ENCODE assay signal across 19 cellular contexts in the genomic region with DNA sequence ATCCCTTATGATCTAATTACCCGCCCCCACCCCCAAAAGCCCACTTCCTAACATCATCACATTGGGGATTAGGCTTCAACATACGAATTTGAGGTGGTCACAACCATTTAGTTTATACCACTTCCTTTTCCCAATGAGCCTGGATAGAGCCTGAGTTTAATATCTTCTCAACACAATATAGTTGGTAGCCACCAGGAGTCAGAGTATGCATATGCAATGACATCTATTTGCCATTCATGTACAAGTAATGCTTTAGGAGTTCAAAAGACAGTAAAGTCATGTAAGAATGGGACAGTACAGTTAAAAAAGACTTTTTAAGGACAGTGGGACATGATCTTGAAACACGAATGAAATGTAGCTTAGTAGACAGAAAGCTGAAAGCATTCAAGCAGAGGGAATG.
DNase-seq lines count a peak whose midpoint lies in the region; ATAC-seq, FAIRE-seq and TF ChIP-seq lines count a peak whose summit lies in the region.
"Had no signal": no experiment of that assay in that cellular context is flagged by ENCODE, and none has a peak within 500 bp of the region (broad histone marks: within the 10 kb centered on the region; RNA-seq: fewer than 3 reads in every experiment).

No MANE protein-coding gene starts in this region.

- no peak overlapping the region for H3K27ac Mint-ChIP-seq in CD4-positive, alpha-beta memory T cell
- H3K27ac Mint-ChIP-seq: memory B cell had no signal

- no peaks in the 10 kb centered on the region; the same call in 1 of the 2 replicates for H3K27me3 ChIP-seq in IMR-90 (ENCODE audit: control insufficient read depth, insufficient read depth, low read length)
- no peaks in the 10 kb centered on the region for H3K27me3 ChIP-seq in GM12878 (replicated peaks in 1 of 2; ENCODE audit: control insufficient read depth in 2 of 2, insufficient read depth in 2 of 2, low read length in 1 of 2)
- peaks cover 5% of the 10 kb centered on the region for H3K27me3 ChIP-seq in foreskin keratinocyte
- no peaks in the 10 kb centered on the region for H3K27me3 ChIP-seq in CD4-positive, alpha-beta memory T cell (ENCODE audit: insufficient read depth, low read length)

- H4K5ac ChIP-seq in IMR-90 (ENCODE audit: low read depth, low read length), result no peak overlapping the region

- no TSS peak for BruUV-seq in IMR-90 (replicated peaks; lab: Mats Ljungman, UMichigan)
- BruUV-seq in GM12878 (replicated peaks; lab: Mats Ljungman, UMichigan), result no TSS peak

- H3K79me2 ChIP-seq in GM12878 (ENCODE audit: control insufficient read depth, insufficient read depth, low read length), result no peaks in the 10 kb centered on the region

- DNase-seq in AG10803 (ENCODE audit: low read depth) (peak; percentile 49), IMR-90 (peak; percentile 48), GM12878 (ENCODE audit: low read depth, low spot score) (no peak), foreskin keratinocyte (peak in 1 of 2 donors; percentile 28), NCI-H2171 (lab: John Stamatoyannopoulos, UW) (no peak)
- DNase-seq in CD4-positive, alpha-beta memory T cell, result no peak
- DNase-seq: activated CD4-positive, CD25-positive, alpha-beta regulatory T cell treated with anti-CD3 and anti-CD28 coated beads, Interleukin-2, amount 50 U/mL, for 72 hours; activated gamma-delta T cell; DMS79 treated with DMSO at 0.1 percent for 48 hours; effector CD8-positive, alpha-beta T cell; MM.1S; NCI-H2081; NCI-H748 treated with DMSO at 0.1 percent for 48 hours; retina; Right ventricle myocardium superior had no signal

- TF ChIP-seq RAD21 in IMR-90 (IDR thresholded peaks at IDR 0.05; ENCODE audit: low read length) (peak; percentile 75), GM12878 (IDR thresholded peaks at IDR 0.05; ENCODE audit: insufficient read depth, low read depth, low read length) (no peak)

- no peak overlapping the region for H3K23ac ChIP-seq in IMR-90 (ENCODE audit: low read depth, low read length)

- no peaks in the 10 kb centered on the region for H3K9me1 ChIP-seq in IMR-90 (ENCODE audit: insufficient read depth, low read length)

- H3K4ac ChIP-seq in IMR-90 (ENCODE audit: low read depth, low read length), result no peak overlapping the region

- no peak overlapping the region for H3K18ac ChIP-seq in IMR-90 (ENCODE audit: low read depth, low read length)

- RAD21 ChIA-PET in GM12878 (lab: Charles Lee; ENCODE audit: unreplicated experiment), result no interaction called here

- H3K14ac ChIP-seq in IMR-90 (replicated peaks; ENCODE audit: low read depth, low read length), result no peak overlapping the region

- no peak overlapping the region for H4K91ac ChIP-seq in IMR-90 (ENCODE audit: insufficient read depth, low read depth, low read length)

- 31% methylated on average over 2 of the region's 3 CpGs; no CpG with 5 or more reads in 1 of the 2 experiments for WGBS in IMR-90 (ENCODE audit: extremely low coverage in 2 of 2, insufficient read length in 1 of 2), 2 experiments
- WGBS in GM12878 (ENCODE audit: insufficient coverage, insufficient replicate concordance, low lambda C conversion rate, missing lambda C conversion rate), result 0% methylated on average over 3 of the region's 3 CpGs

- TF ChIP-seq CTCF in AG10803 (conservative IDR thresholded peaks at IDR 0.05; ENCODE audit: low read length), result peak; percentile 46
- peak; percentile 50 for TF ChIP-seq CTCF in IMR-90 (conservative IDR thresholded peaks at IDR 0.05; ENCODE audit: low read depth, low read length)
- TF ChIP-seq CTCF in GM12878 (IDR thresholded peaks at IDR 0.05 in 2 of 3, conservative IDR thresholded peaks at IDR 0.05 in 1 of 3; ENCODE audit: control insufficient read depth in 2 of 3, extremely low read depth in 1 of 3, insufficient read depth in 1 of 3, low read depth in 3 of 3, low read length in 3 of 3), result no peak
- TF ChIP-seq CTCF in foreskin keratinocyte (conservative IDR thresholded peaks at IDR 0.05), result peak; percentile 63

- no peak overlapping the region for H3K4me3 Mint-ChIP-seq in CD4-positive, alpha-beta memory T cell
- H3K4me3 Mint-ChIP-seq: memory B cell, neural crest cell had no signal

- no peak overlapping the region for H2BK5ac ChIP-seq in IMR-90 (ENCODE audit: low read depth, low read length, poor library complexity, severe bottlenecking)

- H4K20me1 ChIP-seq in IMR-90 (ENCODE audit: insufficient read depth, low read length) (no peaks in the 10 kb centered on the region), GM12878 (ENCODE audit: control insufficient read depth, insufficient read depth) (no peaks in the 10 kb centered on the region)

- no peak overlapping the region for H2BK20ac ChIP-seq in IMR-90 (ENCODE audit: low read depth, low read length)

- H2BK120ac ChIP-seq in IMR-90 (ENCODE audit: low read depth, low read length), result no peak overlapping the region

- no peak overlapping the region for H3K56ac ChIP-seq in IMR-90 (ENCODE audit: extremely low read depth, insufficient read depth, low read length)

- H3K9me3 ChIP-seq in IMR-90 (ENCODE audit: control insufficient read depth, insufficient read depth, low read length) (no peaks in the 10 kb centered on the region), GM12878 (replicated peaks; ENCODE audit: control insufficient read depth, insufficient read depth, low read length) (no peaks in the 10 kb centered on the region)
- no peaks in the 10 kb centered on the region for H3K9me3 ChIP-seq in CD4-positive, alpha-beta memory T cell (ENCODE audit: control insufficient read depth in 1 of 2, low read length in 2 of 2)

- dilution Hi-C loops in IMR-90 (cut with HindIII; ENCODE audit: low sequenced_read_pairs, unreplicated experiment), result no loop called here

- no peak overlapping the region for H2BK15ac ChIP-seq in IMR-90 (ENCODE audit: low read depth, low read length)

- SMC1A ChIA-PET in GM12878 (lab: Charles Lee; ENCODE audit: uncharacterized antibody, unreplicated experiment), result no interaction called here

- H3K36me3 Mint-ChIP-seq in CD4-positive, alpha-beta memory T cell, result no peaks in the 10 kb centered on the region
- H3K36me3 Mint-ChIP-seq: memory B cell had no signal

- H2AK5ac ChIP-seq in IMR-90 (ENCODE audit: low read depth, low read length), result no peak overlapping the region

- H3K4me2 ChIP-seq in IMR-90 (ENCODE audit: low read depth, low read length) (no peak overlapping the region), GM12878 (ENCODE audit: control insufficient read depth, insufficient read depth) (no peak overlapping the region)

- H3K36me3 ChIP-seq in IMR-90 (ENCODE audit: control insufficient read depth, insufficient read depth, low read length) (no peaks in the 10 kb centered on the region), GM12878 (ENCODE audit: control insufficient read depth in 2 of 2, insufficient read depth in 2 of 2, low read length in 1 of 2) (no peaks in the 10 kb centered on the region)
- no peaks in the 10 kb centered on the region for H3K36me3 ChIP-seq in CD4-positive, alpha-beta memory T cell (ENCODE audit: insufficient read depth, low read length)

- H3K9ac ChIP-seq in IMR-90 (ENCODE audit: low read depth, low read length), result no peak overlapping the region
- no peak overlapping the region for H3K9ac ChIP-seq in GM12878 (ENCODE audit: control insufficient read depth, insufficient read depth, low read length)

- H3K4me1 ChIP-seq in IMR-90 (ENCODE audit: control insufficient read depth, insufficient read depth, low read length) (no peaks in the 10 kb centered on the region), GM12878 (ENCODE audit: control insufficient read depth, insufficient read depth, low read length) (no peaks in the 10 kb centered on the region), foreskin keratinocyte (no peaks in the 10 kb centered on the region)
- H3K4me1 ChIP-seq in CD4-positive, alpha-beta memory T cell (ENCODE audit: insufficient read depth, low read length), result no peaks in the 10 kb centered on the region

- TF ChIP-seq POLR2A in IMR-90 (IDR thresholded peaks at IDR 0.05; ENCODE audit: low read depth, low read length) (no peak), GM12878 (IDR thresholded peaks at IDR 0.05; ENCODE audit: low read depth, low read length) (no peak)

- TF ChIP-seq EP300 in GM12878 (IDR thresholded peaks at IDR 0.05; ENCODE audit: borderline replicate concordance in 1 of 2, control insufficient read depth in 1 of 2, low read depth in 2 of 2, low read length in 2 of 2), result no peak

- POLR2A ChIA-PET in IMR-90 (lab: Charles Lee; ENCODE audit: unreplicated experiment) (no interaction called here), GM12878 (lab: Charles Lee) (no interaction called here)
- POLR2A ChIA-PET in CD4-positive, alpha-beta memory T cell (lab: Charles Lee; ENCODE audit: partially characterized antibody), result no interaction called here

- ATAC-seq in IMR-90 (ENCODE audit: low read depth) (peak; percentile 62), GM12878 (no peak), foreskin keratinocyte (peak; percentile 24), GM21825 (IDR thresholded peaks at IDR 0.05; ENCODE audit: unreplicated experiment) (no peak), HG03342 (IDR thresholded peaks at IDR 0.05; ENCODE audit: unreplicated experiment) (no peak)

- H3K4me3 ChIP-seq in AG10803 (ENCODE audit: low read length) (no peak overlapping the region), IMR-90 (ENCODE audit: insufficient read depth, low read depth, low read length) (no peak overlapping the region), GM12878 (no peak overlapping the region)
- H3K4me3 ChIP-seq in CD4-positive, alpha-beta memory T cell (ENCODE audit: low read length in 2 of 2), result no peak overlapping the region

- CTCF ChIA-PET in IMR-90 (lab: Yijun Ruan, JAX), result no interaction called here
- CTCF ChIA-PET in GM12878 (lab: Yijun Ruan, JAX), result no interaction called here
- CTCF ChIA-PET in CD4-positive, alpha-beta memory T cell (lab: Charles Lee; ENCODE audit: partially characterized antibody), result no interaction called here

- H2AFZ ChIP-seq in IMR-90 (replicated peaks; ENCODE audit: low read length, poor library complexity), result no peak overlapping the region
- H2AFZ ChIP-seq in GM12878 (ENCODE audit: control insufficient read depth, low read depth, low read length), result no peak overlapping the region

- peaks cover 6 to 8% of the 10 kb centered on the region in 2 donors for H3K27me3 Mint-ChIP-seq in CD4-positive, alpha-beta memory T cell

- H3K9me3 Mint-ChIP-seq in CD4-positive, alpha-beta memory T cell, result peaks cover 0 to 7% (median 3%) of the 10 kb centered on the region in 8 donors

- intact Hi-C loops in IMR-90 (cut with micrococcal nuclease) (loop anchor here (1.0 kb wide), 1 partner anchor 109 kb away; no protein-coding TSS in a partner anchor), GM12878 (cut with micrococcal nuclease; ENCODE audit: unreplicated experiment) (loop anchor here (5.0 kb wide), 1 partner anchor 110 kb away; no protein-coding TSS in a partner anchor)
- intact Hi-C loops in CD4-positive, alpha-beta memory T cell (cut with micrococcal nuclease), result no loop called here

- no peaks in the 10 kb centered on the region for H3K79me1 ChIP-seq in IMR-90 (ENCODE audit: low read depth in 1 of 2, low read length in 2 of 2)

- no peak overlapping the region for H2AK9ac ChIP-seq in IMR-90 (replicated peaks; ENCODE audit: low read depth, low read length, poor library complexity)

- no peaks in the 10 kb centered on the region for H3K4me1 Mint-ChIP-seq in CD4-positive, alpha-beta memory T cell
- H3K4me1 Mint-ChIP-seq: memory B cell, neural crest cell had no signal

- no peak overlapping the region for H4K8ac ChIP-seq in IMR-90 (ENCODE audit: low read depth in 2 of 2, low read length in 2 of 2)

- in situ Hi-C loops in IMR-90 (cut with MboI; ENCODE audit: low sequenced_read_pairs), result no loop called here
- in situ Hi-C loops in GM12878 (cut with MboI), result no loop called here

- H3K27ac ChIP-seq in IMR-90 (ENCODE audit: insufficient read depth, low read length) (no peak overlapping the region), GM12878 (ENCODE audit: control insufficient read depth, insufficient read depth) (no peak overlapping the region), foreskin keratinocyte (no peak overlapping the region)
- H3K27ac ChIP-seq in CD4-positive, alpha-beta memory T cell (ENCODE audit: low read depth, low read length), result no peak overlapping the region

- no peak for FAIRE-seq in GM12878 (lab: Jason Lieb, UNC)

Comparison
In these comparisons a context has a peak if more than half of its experiments do, and no peak if none do; other contexts are left out.
1. DNase-seq: peak in AG10803 (single experiment) and IMR-90 (single experiment); none in GM12878 (single experiment), CD4-positive, alpha-beta memory T cell (0 of 5) and NCI-H2171 (single experiment).
2. CTCF ChIP-seq: peak in AG10803 (single experiment), IMR-90 (single experiment) and foreskin keratinocyte (single experiment); none in GM12878 (0 of 3).
3. ATAC-seq: peak in IMR-90 (single experiment) and foreskin keratinocyte (single experiment); none in GM12878 (single experiment), GM21825 (single experiment) and HG03342 (single experiment).